ENCODE assay signal across 25 cellular contexts in genomic region chr3:33231755-33232465, GRCh38. TPM values are rescaled to one million over a fixed set of nuclear protein-coding genes. Genes with fewer than 3 reads are reported as not detected.
DNase-seq lines count a peak whose midpoint lies in the region; ATAC-seq and TF ChIP-seq lines count a peak whose summit lies in the region.
"Had no signal": no experiment of that assay in that cellular context is flagged by ENCODE, and none has a peak within 500 bp of the region (broad histone marks: within the 10 kb centered on the region; RNA-seq: fewer than 3 reads in every experiment).

No MANE protein-coding gene starts in this region.

- ATAC-seq in psoas muscle (no peak), HG03469 (IDR thresholded peaks at IDR 0.05; ENCODE audit: unreplicated experiment) (no peak)
- ATAC-seq: activated T-cell treated with anti-CD3 and anti-CD28 coated beads, Interleukin-2, amount 50 U/mL, for 4 hours; gastroesophageal sphincter had no signal

- H3K27me3 Mint-ChIP-seq in nephron progenitor cell (ENCODE audit: low read depth, poor library complexity): peaks cover 19% of the 10 kb centered on the region

- H3K9me3 ChIP-seq in SJSA1 (replicated peaks) (0 out of 2 replicates have a peak, but pooled peaks cover 3% of the 10 kb centered on the region), psoas muscle (no peaks in the 10 kb centered on the region)
- H3K9me3 ChIP-seq: gastroesophageal sphincter, left ventricle myocardium inferior had no signal

- no peaks in the 10 kb centered on the region for H3K36me3 Mint-ChIP-seq in nephron progenitor cell (ENCODE audit: low read depth)
- H3K36me3 Mint-ChIP-seq: CD4-positive, alpha-beta memory T cell had no signal

- H3K27me3 ChIP-seq in SJSA1 (replicated peaks): no peaks in the 10 kb centered on the region
- H3K27me3 ChIP-seq in psoas muscle (ENCODE audit: insufficient read depth in 3 of 3, low read length in 2 of 3): no peaks in the 10 kb centered on the region
- H3K27me3 ChIP-seq: gastroesophageal sphincter had no signal

- H3K4me3 ChIP-seq in SJSA1 (no peak overlapping the region), psoas muscle (no peak overlapping the region)
- H3K4me3 ChIP-seq: gastroesophageal sphincter, left ventricle myocardium inferior had no signal

- H3K27ac Mint-ChIP-seq in nephron progenitor cell: no peak overlapping the region
- H3K27ac Mint-ChIP-seq: activated CD4-positive, alpha-beta T cell treated with anti-CD3 and anti-CD28 coated beads, Interleukin-2, amount 10 ng/mL, durations not matched to agents 7 days and 5 days; T-helper 2 cell treated with Interferon-gamma antibody and Interleukin-4, amounts not matched to agents 5 μg/mL and 100 μg/mL, for 36 hours had no signal

- H3K9me3 Mint-ChIP-seq in nephron progenitor cell: peaks cover 5% of the 10 kb centered on the region
- H3K9me3 Mint-ChIP-seq: activated CD4-positive, alpha-beta T cell treated with anti-CD3 and anti-CD28 coated beads, Interleukin-2, amount 10 ng/mL, durations not matched to agents 7 days and 5 days; T-helper 2 cell treated with Interferon-gamma antibody and Interleukin-4, amounts not matched to agents 5 μg/mL and 100 μg/mL, for 36 hours had no signal

- intact Hi-C loops in psoas muscle (cut with DNase I): no loop called here

- TF ChIP-seq CTCF in nephron progenitor cell (IDR thresholded peaks at IDR 0.05) (no peak), psoas muscle (IDR thresholded peaks at IDR 0.05) (no peak)

- DNase-seq in NCI-H187 (lab: John Stamatoyannopoulos, UW) (peak; percentile 19 to 29), NCI-H187 treated with DMSO at 0.1 percent for 48 hours (lab: John Stamatoyannopoulos, UW) (no peak), H4 (ENCODE audit: low spot score) (peak; percentile 4), SJSA1 (ENCODE audit: low read depth in 1 of 2, low spot score in 2 of 2) (no peak), nephron progenitor cell (peak; percentile 19), psoas muscle (no peak), A172 (ENCODE audit: low spot score) (no peak)
- DNase-seq: activated CD4-positive, alpha-beta T cell treated with anti-CD3 and anti-CD28 coated beads, Interleukin-2, amount 10 ng/mL, durations not matched to agents 7 days and 5 days; activated gamma-delta T cell treated with Interleukin-2 at 50 U/mL for 16 hours; activated T-cell treated with anti-CD3 and anti-CD28 coated beads, Interleukin-2, amount 50 U/mL, for 4 hours; CD4-positive, alpha-beta memory T cell; DMS 273 treated with DMSO at 0.1 percent for 48 hours; HCEC 1CT; hypothalamus; KBM-7; left ventricle myocardium inferior; NCI-H1436 treated with DMSO at 0.1 percent for 48 hours; NCI-H774; stimulated activated CD4-positive, alpha-beta T cell treated with anti-CD3 and anti-CD28 coated beads, Interleukin-15, amount 100 ng/mL, for 24 hours; stimulated activated naive CD4-positive, alpha-beta T cell treated with Interleukin-2 at 50 U/mL for 16 hours had no signal

- peaks cover 28% of the 10 kb centered on the region for H3K4me1 Mint-ChIP-seq in nephron progenitor cell
- H3K4me1 Mint-ChIP-seq: activated CD4-positive, alpha-beta T cell treated with anti-CD3 and anti-CD28 coated beads, Interleukin-2, amount 10 ng/mL, durations not matched to agents 7 days and 5 days; CD4-positive, alpha-beta memory T cell had no signal

- H3K4me1 ChIP-seq in SJSA1 (replicated peaks): peaks cover 16% of the 10 kb centered on the region
- no peaks in the 10 kb centered on the region for H3K4me1 ChIP-seq in psoas muscle
- H3K4me1 ChIP-seq: gastroesophageal sphincter, left ventricle myocardium inferior had no signal

- no peak overlapping the region for H3K4me3 Mint-ChIP-seq in nephron progenitor cell
- H3K4me3 Mint-ChIP-seq: activated CD4-positive, alpha-beta T cell treated with anti-CD3 and anti-CD28 coated beads, Interleukin-2, amount 10 ng/mL, durations not matched to agents 7 days and 5 days; activated T-cell treated with anti-CD3 and anti-CD28 coated beads, Interleukin-2, amount 50 U/mL, for 4 hours; CD4-positive, alpha-beta memory T cell; T-helper 2 cell treated with Interferon-gamma antibody and Interleukin-4, amounts not matched to agents 5 μg/mL and 100 μg/mL, for 36 hours had no signal

- WGBS in psoas muscle, 3 donors: 34 to 46% (median 44%) methylated on average over 5 of the region's 5 CpGs

- H3K27ac ChIP-seq in SJSA1: 0 out of 2 replicates have a peak overlapping the region, but pooled peaks have one; percentile 6
- no peak overlapping the region for H3K27ac ChIP-seq in psoas muscle
- H3K27ac ChIP-seq: gastroesophageal sphincter, left ventricle myocardium inferior, RWPE1 had no signal

- H3K36me3 ChIP-seq in SJSA1: no peaks in the 10 kb centered on the region
- no peaks in the 10 kb centered on the region for H3K36me3 ChIP-seq in psoas muscle (ENCODE audit: insufficient read depth in 1 of 2, low read depth in 1 of 2)
- H3K36me3 ChIP-seq: gastroesophageal sphincter, left ventricle myocardium inferior had no signal

RNA-seq across cellular contexts. Expression of gene SUSD5, which starts 13.3 kb away (rescaled TPM):
- total RNA-seq in H4 (2014; rRNA removed; shearing (Covaris generic)): not detected in 2 replicates
- total RNA-seq in SJSA1 (2014; rRNA removed; shearing (Covaris generic)): 8.3 and 14.1 TPM in 2 replicates
- total RNA-seq in psoas muscle: 1 to 10 TPM in 2 of 4 donors, under 1 TPM in 2; 0.34 to 1.4 (median 0.87) TPM
- 1 to 10 TPM in 1 of 3 donors, under 1 TPM in 2; 0.30 to 2.0 (median 0.38) TPM for polyA plus RNA-seq in psoas muscle
- 11.6 and 12.8 TPM in 2 replicates for total RNA-seq in A172 (2014; rRNA removed; shearing (Covaris generic))
- total RNA-seq: activated CD4-positive, alpha-beta T cell treated with anti-CD3 and anti-CD28 coated beads, Interleukin-2, amount 10 ng/mL, durations not matched to agents 7 days and 5 days; activated T-cell treated with anti-CD3 and anti-CD28 coated beads, Interleukin-2, amount 50 U/mL, for 4 hours; CD4-positive, alpha-beta memory T cell had no signal

RNA-seq across cellular contexts. Expression of gene FBXL2, which starts 45.3 kb away (rescaled TPM):
- 3.0 and 3.8 TPM in 2 replicates for total RNA-seq in H4 (2014; rRNA removed; shearing (Covaris generic))
- 11.2 and 16.4 TPM in 2 replicates for total RNA-seq in SJSA1 (2014; rRNA removed; shearing (Covaris generic))
- total RNA-seq in psoas muscle: 1 to 10 TPM in 1 of 4 donors, under 1 TPM in 3; 0.19 to 1.3 (median 0.59) TPM
- polyA plus RNA-seq in psoas muscle: under 1 TPM; 0.31 to 0.43 (median 0.42) TPM
- total RNA-seq in A172 (2014; rRNA removed; shearing (Covaris generic)): 30.4 and 33.1 TPM in 2 replicates
- total RNA-seq: activated CD4-positive, alpha-beta T cell treated with anti-CD3 and anti-CD28 coated beads, Interleukin-2, amount 10 ng/mL, durations not matched to agents 7 days and 5 days; activated T-cell treated with anti-CD3 and anti-CD28 coated beads, Interleukin-2, amount 50 U/mL, for 4 hours; CD4-positive, alpha-beta memory T cell; HT-29 had no signal

Comparison
In these comparisons a context has a peak if more than half of its experiments do, and no peak if none do; other contexts are left out.
1. DNase-seq: peak in NCI-H187 (2 of 2), H4 (single experiment) and nephron progenitor cell (single experiment); none in NCI-H187 treated with DMSO at 0.1 percent for 48 hours (single experiment), SJSA1 (0 of 2), psoas muscle (0 of 2) and A172 (single experiment).